In the genomic region with DNA sequence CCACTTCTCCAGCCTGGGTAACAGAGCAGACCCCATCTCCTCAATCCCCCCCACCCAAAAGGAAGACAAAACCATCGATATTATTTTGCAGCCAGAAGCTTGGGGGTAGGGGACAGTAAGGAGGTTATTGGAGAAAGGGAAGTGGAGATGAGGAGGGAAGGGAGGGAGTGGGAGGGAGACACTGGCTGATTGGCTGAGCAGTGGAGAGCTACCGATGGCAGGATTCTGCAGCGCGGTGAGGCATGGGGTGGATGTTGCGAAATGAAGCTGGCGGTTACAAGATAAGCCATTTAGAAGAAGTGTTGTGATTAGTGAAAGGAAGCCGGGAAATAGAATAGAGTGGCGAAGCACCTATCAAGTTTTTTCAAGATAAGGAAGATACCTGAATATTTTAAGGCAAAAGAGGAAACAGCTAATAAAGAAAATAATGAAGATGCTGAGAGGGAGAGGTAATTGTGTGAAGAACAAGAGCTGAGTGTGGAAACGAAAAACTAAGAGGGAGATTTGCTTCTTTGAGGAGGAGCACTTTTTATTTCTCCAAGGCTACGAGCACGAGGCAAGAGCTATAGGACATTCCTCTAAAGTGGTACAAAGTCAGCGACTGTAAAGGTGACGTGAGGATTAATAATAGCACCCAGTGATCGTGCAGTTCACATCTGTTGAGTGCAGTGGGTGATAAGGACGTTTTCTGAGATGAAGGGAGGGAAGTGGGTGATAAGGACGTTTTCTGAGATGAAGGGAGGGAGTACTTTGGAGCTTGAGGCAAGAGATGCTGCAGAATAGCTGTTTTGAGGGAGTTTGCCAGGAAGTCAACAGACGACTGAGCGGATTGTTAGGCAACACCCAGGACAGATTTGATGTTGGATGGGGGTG, we compare ENCODE assay signal across 11 cellular contexts.
DNase-seq lines count a peak whose midpoint lies in the region; ATAC-seq, FAIRE-seq and TF ChIP-seq lines count a peak whose summit lies in the region.
"Had no signal": no experiment of that assay in that cellular context is flagged by ENCODE, and none has a peak within 500 bp of the region (broad histone marks: within the 10 kb centered on the region; RNA-seq: fewer than 3 reads in every experiment).

No MANE protein-coding gene starts in this region.

- H3K4me3 ChIP-seq in fibroblast of pulmonary artery (replicated peaks; ENCODE audit: low read depth, low read length): peak overlapping the region; percentile 25
- H3K4me3 ChIP-seq: prostate gland had no signal

- DNase-seq in GF-D8 (lab: John Stamatoyannopoulos, UW) (peak; percentile 96), T-cell (peak in 6 of 34 experiments; percentile 4 to 35 (median 8)), fibroblast of pulmonary artery (ENCODE audit: low read depth) (peak; percentile 78), D721Med (ENCODE audit: insufficient read length, low spot score) (no peak), urothelium cell line (ENCODE audit: low spot score) (no peak), NCI-H69 (lab: John Stamatoyannopoulos, UW) (no peak)
- DNase-seq in natural killer cell treated with Interleukin-12 subunit alpha and Interleukin-12 subunit beta and Interleukin-15 and Interleukin-18, amount 100 ng/mL, for 72 hours (ENCODE audit: low spot score): no peak
- DNase-seq: NCI-H1930 had no signal

- H3K36me3 Mint-ChIP-seq in T-cell: peaks cover 4% of the 10 kb centered on the region
- no peaks in the 10 kb centered on the region for H3K36me3 Mint-ChIP-seq in natural killer cell treated with Interleukin-12 subunit alpha and Interleukin-12 subunit beta and Interleukin-15 and Interleukin-18, amount 100 ng/mL, for 72 hours

- ATAC-seq in T-cell (replicated peaks in 1 of 4): peak; percentile 55 to 69 (median 59)
- ATAC-seq in natural killer cell treated with Interleukin-12 subunit alpha and Interleukin-12 subunit beta and Interleukin-15 and Interleukin-18, amount 100 ng/mL, for 72 hours: peak; percentile 77 to 81
- no peak for ATAC-seq in GM19397 (IDR thresholded peaks at IDR 0.05; ENCODE audit: unreplicated experiment)
- ATAC-seq: HCT116 had no signal

- H3K4me1 Mint-ChIP-seq in T-cell: peaks cover 15 to 19% (median 15%) of the 10 kb centered on the region in 3 donors
- peaks cover 25 to 34% of the 10 kb centered on the region in 2 donors for H3K4me1 Mint-ChIP-seq in natural killer cell treated with Interleukin-12 subunit alpha and Interleukin-12 subunit beta and Interleukin-15 and Interleukin-18, amount 100 ng/mL, for 72 hours (ENCODE audit: low read depth in 2 of 2)

- FAIRE-seq in D721Med (lab: Jason Lieb, UNC) (no peak), urothelium cell line (lab: Jason Lieb, UNC) (no peak)

- peak overlapping the region; percentile 35 to 73 (median 39) for H3K4me3 Mint-ChIP-seq in T-cell
- H3K4me3 Mint-ChIP-seq in natural killer cell treated with Interleukin-12 subunit alpha and Interleukin-12 subunit beta and Interleukin-15 and Interleukin-18, amount 100 ng/mL, for 72 hours: peak overlapping the region; percentile 69

- CTCF ChIA-PET in T-cell (lab: Charles Lee): interaction anchor here (0.6 to 2.3 kb wide), 6 partner anchors 9 to 451 kb away, joined by 3 to 21 read pairs (median 4); no protein-coding TSS in a partner anchor

- H3K9me3 Mint-ChIP-seq in T-cell: no peaks in the 10 kb centered on the region
- H3K9me3 Mint-ChIP-seq in natural killer cell treated with Interleukin-12 subunit alpha and Interleukin-12 subunit beta and Interleukin-15 and Interleukin-18, amount 100 ng/mL, for 72 hours: no peaks in the 10 kb centered on the region

- H3K27ac Mint-ChIP-seq in T-cell: no peak overlapping the region
- H3K27ac Mint-ChIP-seq in natural killer cell treated with Interleukin-12 subunit alpha and Interleukin-12 subunit beta and Interleukin-15 and Interleukin-18, amount 100 ng/mL, for 72 hours: peak overlapping the region; percentile 58 to 83

- no peak for TF ChIP-seq CTCF in fibroblast of pulmonary artery (IDR thresholded peaks at IDR 0.05; ENCODE audit: low read length, missing control alignments)
- no peak for TF ChIP-seq CTCF in D721Med (IDR thresholded peaks at IDR 0.05; ENCODE audit: insufficient read depth, missing control alignments)

- POLR2A ChIA-PET in T-cell (lab: Charles Lee): no interaction called here

- peaks cover 7 to 13% of the 10 kb centered on the region in 2 donors for H3K27me3 Mint-ChIP-seq in T-cell
- peaks cover 24% of the 10 kb centered on the region in 2 donors for H3K27me3 Mint-ChIP-seq in natural killer cell treated with Interleukin-12 subunit alpha and Interleukin-12 subunit beta and Interleukin-15 and Interleukin-18, amount 100 ng/mL, for 72 hours

Comparison
In these comparisons a context has a peak if more than half of its experiments do, and no peak if none do; other contexts are left out.
1. DNase-seq: peak in GF-D8 (single experiment) and fibroblast of pulmonary artery (single experiment); none in natural killer cell treated with Interleukin-12 subunit alpha and Interleukin-12 subunit beta and Interleukin-15 and Interleukin-18, amount 100 ng/mL, for 72 hours (single experiment), D721Med (single experiment), urothelium cell line (single experiment) and NCI-H69 (single experiment).
2. H3K27ac Mint-ChIP-seq: peak in natural killer cell treated with Interleukin-12 subunit alpha and Interleukin-12 subunit beta and Interleukin-15 and Interleukin-18, amount 100 ng/mL, for 72 hours (2 of 2); none in T-cell (0 of 2).